ENCODE assay signal across 11 cellular contexts in genomic region chr5:113546711-113547159, GRCh38. TPM values are rescaled to one million over a fixed set of nuclear protein-coding genes. Genes with fewer than 3 reads are reported as not detected.
A peak's percentile ranks its signal among the peaks of the same experiment; 100 is the strongest.
DNase-seq lines count a peak whose midpoint lies in the region; ATAC-seq and TF ChIP-seq lines count a peak whose summit lies in the region.
"Had no signal": no experiment of that assay in that cellular context is flagged by ENCODE, and none has a peak within 500 bp of the region (broad histone marks: within the 10 kb centered on the region; RNA-seq: fewer than 3 reads in every experiment).

No MANE protein-coding gene starts in this region.

- no peaks in the 10 kb centered on the region for H3K27me3 ChIP-seq in right atrium auricular region
- no peaks in the 10 kb centered on the region for H3K27me3 ChIP-seq in RWPE2 (ENCODE audit: insufficient read depth, poor library complexity, severe bottlenecking)
- no peaks in the 10 kb centered on the region for H3K27me3 ChIP-seq in BE2C
- H3K27me3 ChIP-seq: BLaER1, ovary had no signal

- H3K36me3 Mint-ChIP-seq in type B pancreatic cell = peaks cover 44% of the 10 kb centered on the region

- ATAC-seq in left ventricle myocardium superior (peak; percentile 37), RWPE2 (ENCODE audit: low read depth) (peak; percentile 91), HG02884 (IDR thresholded peaks at IDR 0.05; ENCODE audit: unreplicated experiment) (no peak)

- H3K9me3 Mint-ChIP-seq in type B pancreatic cell = no peaks in the 10 kb centered on the region

- H3K9me3 ChIP-seq in right atrium auricular region (no peaks in the 10 kb centered on the region), RWPE2 (ENCODE audit: severe bottlenecking) (no peaks in the 10 kb centered on the region), BE2C (no peaks in the 10 kb centered on the region)
- H3K9me3 ChIP-seq: ovary had no signal

- peak overlapping the region; percentile 25 for H3K27ac Mint-ChIP-seq in type B pancreatic cell

- intact Hi-C loops in left ventricle myocardium superior (cut with micrococcal nuclease) = no loop called here

- DNase-seq in left ventricle myocardium superior = no peak
- no peak for DNase-seq in right atrium auricular region (ENCODE audit: low spot score)
- no peak for DNase-seq in RWPE2 (ENCODE audit: low spot score)
- peak; percentile 39 for DNase-seq in fibroblast of pulmonary artery (ENCODE audit: low read depth)
- no peak for DNase-seq in type B pancreatic cell (ENCODE audit: extremely low spot score, unreplicated experiment)
- DNase-seq in DMS114 treated with DMSO at 0.1 percent for 48 hours (lab: John Stamatoyannopoulos, UW; ENCODE audit: unreplicated experiment) = no peak
- DNase-seq in BE2C = no peak
- DNase-seq: NCI-H187 treated with DMSO at 0.1 percent for 48 hours, ovary had no signal

- H3K27ac ChIP-seq in right atrium auricular region (no peak overlapping the region), RWPE2 (ENCODE audit: poor library complexity, severe bottlenecking) (peak overlapping the region; percentile 16)
- H3K27ac ChIP-seq: BLaER1, ovary had no signal

- no peaks in the 10 kb centered on the region for H3K27me3 Mint-ChIP-seq in type B pancreatic cell

- H3K36me3 ChIP-seq in right atrium auricular region (peaks cover 22% of the 10 kb centered on the region), RWPE2 (ENCODE audit: low read depth) (peaks cover 80% of the 10 kb centered on the region), BE2C (peaks cover 49% of the 10 kb centered on the region)
- H3K36me3 ChIP-seq: ovary had no signal

- TF ChIP-seq CTCF in right atrium auricular region (IDR thresholded peaks at IDR 0.05) (no peak), RWPE2 (IDR thresholded peaks at IDR 0.05; ENCODE audit: poor library complexity, severe bottlenecking) (no peak), fibroblast of pulmonary artery (IDR thresholded peaks at IDR 0.05; ENCODE audit: low read length, missing control alignments) (no peak), type B pancreatic cell (conservative IDR thresholded peaks at IDR 0.05) (no peak), BE2C (IDR thresholded peaks at IDR 0.05; ENCODE audit: low read depth, low read length) (no peak)

- H3K4me3 ChIP-seq in right atrium auricular region (no peak overlapping the region), RWPE2 (ENCODE audit: severe bottlenecking) (no peak overlapping the region), fibroblast of pulmonary artery (replicated peaks; ENCODE audit: low read depth, low read length) (no peak overlapping the region), BE2C (ENCODE audit: low read depth, low read length) (no peak overlapping the region)
- H3K4me3 ChIP-seq: BLaER1, ovary had no signal

- H3K4me1 Mint-ChIP-seq in type B pancreatic cell (ENCODE audit: unreplicated experiment) = no peaks in the 10 kb centered on the region

- H3K4me1 ChIP-seq in right atrium auricular region = peaks cover 0 to 4% of the 10 kb centered on the region in 2 donors
- peaks cover 16% of the 10 kb centered on the region for H3K4me1 ChIP-seq in RWPE2 (ENCODE audit: insufficient read depth, poor library complexity, severe bottlenecking)
- peaks cover 4% of the 10 kb centered on the region; the same call in 1 of the 2 replicates for H3K4me1 ChIP-seq in BE2C
- H3K4me1 ChIP-seq: BLaER1 had no signal

- no peak overlapping the region for H3K4me3 Mint-ChIP-seq in type B pancreatic cell

RNA-seq across cellular contexts. Expression of gene YTHDC2, which starts 33.2 kb away (rescaled TPM):
- total RNA-seq in left ventricle myocardium superior (13.4 TPM), right atrium auricular region (10 to 100 TPM in 1 of 2 donors, 1 to 10 TPM in 1; 7.8 to 12.1 TPM), type B pancreatic cell (ENCODE audit: low replicate concordance) (22.3 and 30.4 TPM in 2 replicates)
- polyA plus RNA-seq in BE2C (2012; ENCODE audit: insufficient read depth, insufficient read length, low read depth) = 11.8 TPM

RNA-seq across cellular contexts. Expression of gene MCC, which starts 58.5 kb away (rescaled TPM):
- 27.1 TPM for total RNA-seq in left ventricle myocardium superior
- 10 to 100 TPM; 28.8 to 31.7 TPM for total RNA-seq in right atrium auricular region
- 11.8 and 24.0 TPM in 2 replicates for total RNA-seq in type B pancreatic cell (ENCODE audit: low replicate concordance)
- 25.0 TPM for polyA plus RNA-seq in BE2C (2012; ENCODE audit: insufficient read depth, insufficient read length, low read depth)
